Comparison of ENCODE assay signal across 8 cellular contexts in the genomic region with DNA sequence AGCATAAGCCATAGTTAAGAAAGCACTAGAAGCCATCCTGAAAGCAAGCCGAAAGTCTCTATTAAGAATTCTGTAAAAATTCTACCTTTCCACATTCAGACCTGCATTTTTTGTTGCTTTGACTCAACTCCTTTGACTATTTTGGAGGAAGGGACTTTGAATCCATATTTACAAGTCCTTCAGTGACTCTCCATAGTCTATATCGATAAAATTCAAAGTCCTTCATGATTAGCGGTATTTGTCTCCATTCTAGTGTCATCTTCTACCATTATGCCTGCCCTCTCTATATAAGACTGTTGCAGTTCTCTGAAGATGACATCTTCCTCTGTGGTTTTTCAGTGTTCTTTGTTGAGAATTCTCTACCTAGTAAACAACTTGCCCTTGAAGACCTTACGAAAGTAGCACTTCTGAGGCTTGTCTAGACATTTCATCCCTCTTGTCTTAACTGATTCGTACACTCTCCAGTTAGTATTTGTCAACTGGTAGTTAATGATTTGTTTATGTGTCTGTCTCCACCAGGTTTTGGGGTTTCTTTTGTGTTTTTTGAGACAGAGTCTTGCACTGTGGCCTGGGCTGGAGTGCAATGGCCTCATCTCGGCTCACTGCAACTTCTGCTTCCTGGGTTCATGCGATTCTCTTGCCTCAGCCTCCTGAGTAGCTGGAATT. TPM values are rescaled to one million over a fixed set of nuclear protein-coding genes. Genes with fewer than 3 reads are reported as not detected.
DNase-seq lines count a peak whose midpoint lies in the region; ATAC-seq, FAIRE-seq and TF ChIP-seq lines count a peak whose summit lies in the region.

No MANE protein-coding gene starts in this region.

- H2BK5ac ChIP-seq in H1 (ENCODE audit: low read depth, low read length), result no peak overlapping the region

- H2AFZ ChIP-seq in H1 (ENCODE audit: low read length), result no peak overlapping the region

- H3K27ac ChIP-seq in KOPT-K1 (ENCODE audit: low read depth, low read length, poor library complexity, severe bottlenecking) (peak overlapping the region; percentile 61), H1 (ENCODE audit: low read depth, low read length) (no peak overlapping the region), thoracic aorta (no peak overlapping the region)

- ATAC-seq in GM21723 (IDR thresholded peaks at IDR 0.05; ENCODE audit: unreplicated experiment) (peak; percentile 49), thoracic aorta (ENCODE audit: insufficient number of reproducible peaks, low FRiP score, low read depth) (no peak)

- H4K20me1 ChIP-seq in H1 (replicated peaks in 1 of 2; ENCODE audit: control insufficient read depth in 1 of 2, insufficient read depth in 2 of 2, low read length in 2 of 2), result peaks cover 0 to 2% of the 10 kb centered on the region in 2 experiments

- H3K23ac ChIP-seq in H1 (ENCODE audit: insufficient read length), result no peak overlapping the region

- no peak for TF ChIP-seq RAD21 in H1 (IDR thresholded peaks at IDR 0.05 in 1 of 2, conservative IDR thresholded peaks at IDR 0.05 in 1 of 2; ENCODE audit: low read depth in 2 of 2, low read length in 2 of 2)

- DNase-seq in GM18507 (ENCODE audit: extremely low spot score, insufficient read length, low read depth) (no peak), H1 (ENCODE audit: low read depth in 1 of 2, low spot score in 2 of 2) (no peak), thoracic aorta (ENCODE audit: low spot score) (no peak), NCI-H524 treated with DMSO at 0.1 percent for 48 hours (lab: John Stamatoyannopoulos, UW) (no peak), NCI-H1436 treated with DMSO at 0.1 percent for 48 hours (lab: John Stamatoyannopoulos, UW) (no peak), germinal center (ENCODE audit: low spot score) (no peak)

- H3K27me3 ChIP-seq in H1 (replicated peaks in 1 of 4; ENCODE audit: control insufficient read depth in 3 of 4, extremely low read depth in 1 of 4, insufficient read depth in 3 of 4, low read length in 3 of 4) (no peaks in the 10 kb centered on the region), thoracic aorta (replicated peaks; ENCODE audit: insufficient read depth) (no peaks in the 10 kb centered on the region)

- POLR2A ChIA-PET in H1 (lab: Charles Lee; ENCODE audit: partially characterized antibody), result no interaction called here

- H2BK15ac ChIP-seq in H1 (ENCODE audit: low read length), result no peak overlapping the region

- peak overlapping the region; percentile 64 to 81; a peak in 3 of 4 replicates for H3K4me2 ChIP-seq in H1 (ENCODE audit: insufficient read depth in 1 of 2, low read depth in 2 of 2, low read length in 2 of 2)

- FAIRE-seq in GM18507 (lab: Jason Lieb, UNC) (peak; percentile 91), H1 (lab: Jason Lieb, UNC) (no peak)

- H4K8ac ChIP-seq in H1 (ENCODE audit: extremely low read depth, insufficient read depth, low read length), result no peak overlapping the region

- H4K91ac ChIP-seq in H1 (replicated peaks; ENCODE audit: insufficient read length, low read length), result no peak overlapping the region

- no peak overlapping the region for H3K14ac ChIP-seq in H1 (ENCODE audit: insufficient read length)

- WGBS in H1 (ENCODE audit: extremely low coverage in 1 of 2, insufficient coverage in 1 of 2, insufficient read length in 1 of 2, insufficient replicate concordance in 2 of 2, low coverage in 1 of 2, low lambda C conversion rate in 2 of 2, missing lambda C conversion rate in 1 of 2), 2 experiments, result 89% methylated on average over 7 of the region's 7 CpGs; no CpG with 5 or more reads in 1 of the 2 experiments

- CTCF ChIA-PET in H1 (lab: Charles Lee; ENCODE audit: partially characterized antibody), result interaction anchor here (0.9 to 2.7 kb wide), 6 partner anchors 12 to 207 kb away, joined by 3 to 12 read pairs (median 4); no protein-coding TSS in a partner anchor

- no peak overlapping the region for H3K9ac ChIP-seq in H1 (replicated peaks in 1 of 4; ENCODE audit: extremely low read depth in 1 of 4, low read depth in 3 of 4, low read length in 3 of 4)

- H2BK120ac ChIP-seq in H1 (replicated peaks; ENCODE audit: low read depth, low read length), result no peak overlapping the region

- H3K4ac ChIP-seq in H1 (replicated peaks; ENCODE audit: insufficient read length, low read depth, low read length), result no peak overlapping the region

- H4K5ac ChIP-seq in H1 (ENCODE audit: insufficient read length, low read depth, low read length), result no peak overlapping the region

- TF ChIP-seq POLR2A in H1 (IDR thresholded peaks at IDR 0.05; ENCODE audit: control extremely low read depth in 1 of 2, low read depth in 2 of 2, low read length in 2 of 2), result no peak

- H3K56ac ChIP-seq in H1 (replicated peaks; ENCODE audit: insufficient read length, low read depth, low read length), result no peak overlapping the region

- no peak overlapping the region for H2BK12ac ChIP-seq in H1 (ENCODE audit: low read depth, low read length)

- H3K79me1 ChIP-seq in H1 (ENCODE audit: low read depth, low read length), result peaks cover 4% of the 10 kb centered on the region; the same call in 1 of the 2 replicates

- no peaks in the 10 kb centered on the region for H3K23me2 ChIP-seq in H1 (ENCODE audit: low read depth, low read length)

- no peak overlapping the region for H2BK20ac ChIP-seq in H1 (ENCODE audit: low read length)

- TF ChIP-seq CTCF in H1 (IDR thresholded peaks at IDR 0.05; ENCODE audit: control extremely low read depth in 1 of 3, insufficient read depth in 1 of 3, low read depth in 1 of 3, low read length in 3 of 3) (no peak), thoracic aorta (IDR thresholded peaks at IDR 0.05) (no peak)

- peaks cover 3 to 11% (median 4%) of the 10 kb centered on the region in 4 experiments; a peak in 6 of 7 replicates for H3K4me1 ChIP-seq in H1 (replicated peaks in 1 of 4; ENCODE audit: control insufficient read depth in 3 of 4, insufficient read depth in 4 of 4, low read length in 3 of 4)
- H3K4me1 ChIP-seq in thoracic aorta (ENCODE audit: control insufficient read depth in 1 of 2, low read depth in 2 of 2), result peaks cover 8 to 33% of the 10 kb centered on the region in 2 donors

- H2AK5ac ChIP-seq in H1 (ENCODE audit: low read depth, low read length), result no peak overlapping the region

- no peak for TF ChIP-seq EP300 in H1 (IDR thresholded peaks at IDR 0.05; ENCODE audit: borderline replicate concordance in 1 of 2, low read depth in 2 of 2, low read length in 2 of 2)

- H3K79me2 ChIP-seq in H1 (ENCODE audit: control insufficient read depth in 1 of 2, insufficient read depth in 2 of 2, low read length in 2 of 2), result peaks cover 0 to 56% of the 10 kb centered on the region in 2 experiments; a peak in 2 of 4 replicates

- H3K36me3 ChIP-seq in KOPT-K1 (ENCODE audit: insufficient read depth, low read length) (no peaks in the 10 kb centered on the region), H1 (ENCODE audit: control insufficient read depth in 2 of 4, insufficient read depth in 4 of 4, low read length in 3 of 4) (no peaks in the 10 kb centered on the region), thoracic aorta (no peaks in the 10 kb centered on the region)

- H3K4me3 ChIP-seq in H1 (ENCODE audit: extremely low read depth in 1 of 4, insufficient read depth in 2 of 4, low read depth in 3 of 4, low read length in 4 of 4) (peak overlapping the region in 2 of 4 experiments; percentile 61 to 75; a peak in 3 of 8 replicates), thoracic aorta (peak overlapping the region; percentile 93)

- H3K9me3 ChIP-seq in KOPT-K1 (ENCODE audit: insufficient read depth, low read length, poor library complexity, severe bottlenecking) (no peaks in the 10 kb centered on the region), H1 (ENCODE audit: insufficient read depth in 2 of 2, low read depth in 1 of 2, low read length in 1 of 2) (no peaks in the 10 kb centered on the region), thoracic aorta (no peaks in the 10 kb centered on the region)

- no peak overlapping the region for H3K18ac ChIP-seq in H1 (ENCODE audit: extremely low read depth, low read length)

TF ChIP-seq in H1, 55 proteins besides CTCF, POLR2A, EP300 and RAD21 (continues in another document):
- TF ChIP-seq SUZ12 (IDR thresholded peaks at IDR 0.05; ENCODE audit: low read length), result no peak
- no peak for TF ChIP-seq EGR1 (IDR thresholded peaks at IDR 0.05; ENCODE audit: borderline replicate concordance, low read depth, low read length)
- no peak for TF ChIP-seq NRF1 (IDR thresholded peaks at IDR 0.05; ENCODE audit: low read depth, low read length)
- no peak for TF ChIP-seq POU5F1 (IDR thresholded peaks at IDR 0.05; ENCODE audit: low read depth, low read length)
- TF ChIP-seq FOSL1 (IDR thresholded peaks at IDR 0.05; ENCODE audit: insufficient read depth, low read depth, low read length), result no peak
- no peak for TF ChIP-seq PHF8 (conservative IDR thresholded peaks at IDR 0.05; ENCODE audit: low read depth, low read length)
- TF ChIP-seq, protein P1, sequence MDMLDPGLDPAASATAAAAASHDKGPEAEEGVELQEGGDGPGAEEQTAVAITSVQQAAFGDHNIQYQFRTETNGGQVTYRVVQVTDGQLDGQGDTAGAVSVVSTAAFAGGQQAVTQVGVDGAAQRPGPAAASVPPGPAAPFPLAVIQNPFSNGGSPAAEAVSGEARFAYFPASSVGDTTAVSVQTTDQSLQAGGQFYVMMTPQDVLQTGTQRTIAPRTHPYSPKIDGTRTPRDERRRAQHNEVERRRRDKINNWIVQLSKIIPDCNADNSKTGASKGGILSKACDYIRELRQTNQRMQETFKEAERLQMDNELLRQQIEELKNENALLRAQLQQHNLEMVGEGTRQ (IDR thresholded peaks at IDR 0.05; ENCODE audit: low read length), result no peak
- TF ChIP-seq SP4 (IDR thresholded peaks at IDR 0.05; ENCODE audit: low read length), result no peak
- TF ChIP-seq CREB1 (IDR thresholded peaks at IDR 0.05), result no peak
- TF ChIP-seq JUND (IDR thresholded peaks at IDR 0.05; ENCODE audit: low read length), result no peak

RNA-seq across cellular contexts. Expression of a gene that starts 1.7 kb away (rescaled TPM):
- total RNA-seq in H1 (2021; fragmentation: NEBNext Ultra II Directional; extraction: Animal tissue kit (Norgen Biotek cat#: 25700)), result 30.5 and 32.4 TPM in 2 replicates
- 2.7 and 6.9 TPM in 2 replicates for polyA plus RNA-seq in H1 (2011; rRNA removed)
- polyA plus RNA-seq in H1 (2011; cell fraction: cytosol; rRNA removed), result 7.2 TPM
- 6.1 TPM for polyA plus RNA-seq in H1 (2011; cell fraction: nucleus; rRNA removed)
- polyA plus RNA-seq in H1 (2012, experiment 1 of 2), result 6.2 to 13.8 TPM (median 10.9 TPM) in 4 replicates
- 0.52 TPM for polyA plus RNA-seq in H1 (2012, experiment 2 of 2)
- 23.2 TPM for polyA plus RNA-seq in H1 (2013, experiment 1 of 2)
- polyA plus RNA-seq in H1 (2013, experiment 2 of 2), result 24.2 TPM
- polyA minus RNA-seq in H1 (2011; rRNA and poly(A)+ RNA removed), result 20.5 and 20.9 TPM in 2 replicates
- 16.2 TPM for polyA minus RNA-seq in H1 (2011; cell fraction: cytosol; rRNA and poly(A)+ RNA removed)
- polyA minus RNA-seq in H1 (2011; cell fraction: nucleus; rRNA and poly(A)+ RNA removed), result 46.3 TPM
- 10 to 100 TPM; 39.0 to 60.6 TPM for total RNA-seq in thoracic aorta
